Comparison of ENCODE assay signal across 10 cellular contexts in the genomic region with DNA sequence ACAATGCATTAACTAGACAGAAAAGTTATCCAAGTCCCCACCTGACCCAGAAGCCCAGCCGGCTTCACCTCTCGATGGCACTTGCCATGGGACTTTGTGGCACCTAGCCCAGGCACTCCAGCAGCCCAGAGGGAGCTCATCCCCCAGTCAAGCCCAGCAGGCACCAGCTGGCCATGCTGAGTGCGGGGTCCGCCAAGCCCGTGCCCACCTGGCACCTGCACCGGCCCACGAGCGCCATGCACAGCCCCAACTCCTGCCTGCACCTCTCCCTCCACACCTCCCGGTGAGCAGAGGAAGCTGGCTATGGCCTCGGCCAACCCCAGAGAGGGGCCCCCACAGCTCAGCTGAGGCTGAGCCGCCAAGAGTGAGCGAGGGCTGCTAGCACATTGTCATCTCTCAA.
"Had no signal": no experiment of that assay in that cellular context is flagged by ENCODE, and none has a peak within 500 bp of the region (broad histone marks: within the 10 kb centered on the region; RNA-seq: fewer than 3 reads in every experiment).

No MANE protein-coding gene starts in this region.

- H3K27me3 Mint-ChIP-seq: IgD-negative memory B cell had no signal

- H3K4me1 Mint-ChIP-seq: IgD-negative memory B cell had no signal

- H3K27ac Mint-ChIP-seq: HFFc6, IgD-negative memory B cell had no signal

- H3K27ac ChIP-seq: GM23248, HL-60 had no signal

- H3K36me3 ChIP-seq: HAP-1 had no signal

- H3K4me3 Mint-ChIP-seq: HFFc6, IgD-negative memory B cell had no signal

- DNase-seq: GM23248, GOT3, H7, HFFc6, KBM-7 had no signal

- H3K4me3 ChIP-seq: GM23248, HAP-1 had no signal

- H3K9me3 ChIP-seq: HAP-1 had no signal

- ATAC-seq: HCT116, HepG2 had no signal

- H3K36me3 Mint-ChIP-seq: IgD-negative memory B cell had no signal
